ENCODE assay signal across 11 cellular contexts in genomic region chr11:118009821-118010737, GRCh38. TPM values are rescaled to one million over a fixed set of nuclear protein-coding genes. Genes with fewer than 3 reads are reported as not detected.
DNase-seq lines count a peak whose midpoint lies in the region; ATAC-seq and TF ChIP-seq lines count a peak whose summit lies in the region.
"Had no signal": no experiment of that assay in that cellular context is flagged by ENCODE, and none has a peak within 500 bp of the region (broad histone marks: within the 10 kb centered on the region; RNA-seq: fewer than 3 reads in every experiment).

No MANE protein-coding gene starts in this region.

- DNase-seq in MM.1S (no peak), sigmoid colon (no peak), hypothalamus (lab: John Stamatoyannopoulos, UW) (no peak), NCI-H1436 (lab: John Stamatoyannopoulos, UW) (no peak), HuH-7 (ENCODE audit: low spot score) (no peak)
- DNase-seq: NCI-H2029 treated with DMSO at 0.1 percent for 48 hours; stimulated activated CD4-positive, alpha-beta T cell treated with anti-CD3 and anti-CD28 coated beads, Interleukin-15, amount 100 ng/mL, for 24 hours had no signal

- no peaks in the 10 kb centered on the region for H3K79me2 ChIP-seq in MM.1S (ENCODE audit: low read length)

- H3K9ac ChIP-seq in MM.1S (ENCODE audit: low read length): peak overlapping the region; percentile 37

- no peak for TF ChIP-seq EP300 in sigmoid colon (IDR thresholded peaks at IDR 0.05)

- WGBS in sigmoid colon, 2 donors: 72 to 77% methylated on average over 9 of the region's 9 CpGs

- H3K4me3 ChIP-seq in MM.1S (ENCODE audit: low read length): no peak overlapping the region
- H3K4me3 ChIP-seq in sigmoid colon: no peak overlapping the region

- H3K27ac ChIP-seq in MM.1S (ENCODE audit: low read length): peak overlapping the region; percentile 92
- peak overlapping the region; percentile 77 for H3K27ac ChIP-seq in cingulate gyrus (ENCODE audit: low read depth, low read length)
- peak overlapping the region; percentile 22 to 57 (median 45) for H3K27ac ChIP-seq in sigmoid colon

- H3K4me2 ChIP-seq in MM.1S (ENCODE audit: low read depth, low read length): peak overlapping the region; percentile 48; the same call in 1 of the 2 replicates

- H2AFZ ChIP-seq in MM.1S (ENCODE audit: low read length): 0 out of 2 replicates have a peak overlapping the region, but pooled peaks have one; percentile 2

- no peak for TF ChIP-seq CTCF in MM.1S (IDR thresholded peaks at IDR 0.05; ENCODE audit: low read length)
- no peak for TF ChIP-seq CTCF in sigmoid colon (IDR thresholded peaks at IDR 0.05)

- intact Hi-C loops in sigmoid colon (cut with DNase I): no loop called here

- H4K20me1 ChIP-seq in MM.1S (ENCODE audit: insufficient read depth, low read length): no peaks in the 10 kb centered on the region

- no peaks in the 10 kb centered on the region for H3K27me3 ChIP-seq in MM.1S (replicated peaks; ENCODE audit: insufficient read depth, low read length)
- peaks cover 0 to 3% (median 0%) of the 10 kb centered on the region in 3 donors for H3K27me3 ChIP-seq in sigmoid colon

- H3K9me3 ChIP-seq in MM.1S (replicated peaks; ENCODE audit: insufficient read depth, low read length) (no peaks in the 10 kb centered on the region), sigmoid colon (no peaks in the 10 kb centered on the region)

- H3K9me2 ChIP-seq in MM.1S (replicated peaks; ENCODE audit: insufficient read depth, low read length): no peaks in the 10 kb centered on the region

- peaks cover 48% of the 10 kb centered on the region for H3F3A ChIP-seq in MM.1S (ENCODE audit: insufficient read depth, low read length)

- ATAC-seq in GM18873 (IDR thresholded peaks at IDR 0.05; ENCODE audit: low FRiP score, unreplicated experiment): no peak

- H3K36me3 ChIP-seq in MM.1S (replicated peaks; ENCODE audit: insufficient read depth, low read length) (no peaks in the 10 kb centered on the region), sigmoid colon (no peaks in the 10 kb centered on the region)

- H3K4me1 ChIP-seq in MM.1S (ENCODE audit: low read length) (peaks cover 49% of the 10 kb centered on the region), sigmoid colon (no peaks in the 10 kb centered on the region)

- TF ChIP-seq POLR2A in GM19099 (IDR thresholded peaks at IDR 0.05; ENCODE audit: extremely low read depth, insufficient read length, low read depth) (peak; percentile 4), sigmoid colon (IDR thresholded peaks at IDR 0.05) (no peak)

RNA-seq across cellular contexts. Expression of gene IL10RA, which starts 23.9 kb away (rescaled TPM):
- 10 to 100 TPM; 13.0 to 29.6 (median 15.3) TPM for total RNA-seq in sigmoid colon
- polyA plus RNA-seq in sigmoid colon: 10 to 100 TPM in 1 of 3 donors, 1 to 10 TPM in 2; 4.2 to 27.1 (median 6.7) TPM
- total RNA-seq: SK-MEL-5 had no signal
